Comparison of ENCODE assay signal across 11 cellular contexts in the genomic region with DNA sequence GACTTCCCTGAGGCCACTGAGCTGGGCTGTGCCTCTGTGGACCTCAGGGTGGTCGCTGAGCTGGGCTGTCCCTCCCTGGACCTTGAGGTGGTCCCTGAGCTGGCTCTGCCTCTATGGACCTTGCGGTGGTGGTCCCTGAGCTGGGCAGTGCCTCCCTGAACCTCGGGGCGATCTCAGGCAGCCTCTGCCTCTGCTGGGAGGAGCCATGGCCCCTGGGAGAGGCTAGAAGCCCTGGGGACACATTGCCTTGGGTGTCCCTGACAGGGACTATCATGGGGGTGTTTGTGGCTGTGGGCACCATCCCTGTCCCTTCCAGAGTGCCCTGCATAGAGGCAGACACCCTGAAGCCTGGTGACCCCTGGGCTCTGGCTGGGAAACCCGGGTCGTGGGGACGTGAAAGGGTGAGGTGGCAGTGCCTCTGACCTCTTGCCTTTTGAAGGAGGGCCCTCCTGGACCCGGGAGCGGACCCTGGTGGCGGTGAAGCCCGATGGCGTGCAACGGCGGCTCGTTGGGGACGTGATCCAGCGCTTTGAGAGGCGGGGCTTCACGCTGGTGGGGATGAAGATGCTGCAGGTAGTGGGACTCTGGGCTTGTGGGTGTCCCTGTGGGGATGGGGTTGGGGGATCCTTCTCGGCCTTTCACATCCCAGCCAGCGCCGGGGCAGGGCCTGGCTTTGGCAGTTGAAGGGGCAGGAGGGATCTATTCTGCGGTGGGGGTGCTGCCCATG. TPM values are rescaled to one million over a fixed set of nuclear protein-coding genes. Genes with fewer than 3 reads are reported as not detected.
DNase-seq lines count a peak whose midpoint lies in the region; ATAC-seq, FAIRE-seq and TF ChIP-seq lines count a peak whose summit lies in the region.
"Had no signal": no experiment of that assay in that cellular context is flagged by ENCODE, and none has a peak within 500 bp of the region (broad histone marks: within the 10 kb centered on the region; RNA-seq: fewer than 3 reads in every experiment).

No MANE protein-coding gene starts in this region.

- ATAC-seq in HCT116 (no peak), K562 (peak; percentile 4; the same call in 1 of the 3 replicates), natural killer cell (no peak)
- ATAC-seq: left lobe of liver had no signal

- no peak for DNase-seq in A673 (ENCODE audit: low spot score)
- no peak for DNase-seq in HCT116 (ENCODE audit: low read depth, low spot score)
- peak in 1 of 4 experiments; percentile 68 for DNase-seq in K562 (ENCODE audit: extremely low read depth in 1 of 4, low spot score in 3 of 4)
- no peak for DNase-seq in natural killer cell
- no peak for DNase-seq in DMS 273 (lab: John Stamatoyannopoulos, UW; ENCODE audit: unreplicated experiment)
- DNase-seq in uterus: no peak
- DNase-seq in stimulated activated CD4-positive, alpha-beta T cell treated with anti-CD3 and anti-CD28 coated beads, Interleukin-2, amount 100 ng/mL, for 24 hours: no peak
- DNase-seq in D341Med (ENCODE audit: low spot score): no peak
- DNase-seq: stimulated activated CD4-positive, alpha-beta T cell treated with anti-CD3 and anti-CD28 coated beads, Interleukin-15, amount 100 ng/mL, for 24 hours had no signal

- in situ Hi-C loops in K562 (cut with MboI): loop anchor here (10.0 kb wide), 1 partner anchor 276 kb away; a partner anchor contains a TSS

- RAD21 ChIA-PET in HCT116 (lab: Charles Lee; ENCODE audit: low non-redundant PET in 1 of 2, low total read pairs in 2 of 2, uncharacterized antibody in 2 of 2, unreplicated experiment in 2 of 2): no interaction called here

- TF ChIP-seq CTCF in A673 (conservative IDR thresholded peaks at IDR 0.05; ENCODE audit: low read depth, low read length) (no peak), HCT116 (IDR thresholded peaks at IDR 0.05 in 2 of 3, conservative IDR thresholded peaks at IDR 0.05 in 1 of 3; ENCODE audit: borderline replicate concordance in 1 of 3, insufficient read depth in 1 of 3, low read depth in 2 of 3, low read length in 2 of 3) (no peak), K562 (IDR thresholded peaks at IDR 0.05 in 2 of 3, conservative IDR thresholded peaks at IDR 0.05 in 1 of 3; ENCODE audit: insufficient read depth in 2 of 3, low read depth in 1 of 3, low read length in 3 of 3) (peak; percentile 16 to 36 (median 24); a peak in 2 of 6 replicates), natural killer cell (IDR thresholded peaks at IDR 0.05) (no peak), uterus (IDR thresholded peaks at IDR 0.05) (no peak)

- BruUV-seq in A673 (replicated peaks; lab: Mats Ljungman, UMichigan) (no TSS peak), HCT116 (replicated peaks; lab: Mats Ljungman, UMichigan) (no TSS peak), K562 (replicated peaks; lab: Mats Ljungman, UMichigan) (no TSS peak)

- H4K20me1 ChIP-seq in HCT116 (ENCODE audit: insufficient read depth) (no peaks in the 10 kb centered on the region), K562 (replicated peaks; ENCODE audit: control insufficient read depth, insufficient read depth, low read length) (no peaks in the 10 kb centered on the region)

- H3K4me2 ChIP-seq in HCT116 (ENCODE audit: low read length) (no peak overlapping the region), K562 (ENCODE audit: insufficient read depth, low read length) (peak overlapping the region; percentile 86)

- H3K4me3 ChIP-seq in A673 (ENCODE audit: low read depth, low read length, poor library complexity, severe bottlenecking) (no peak overlapping the region), HCT116 (replicated peaks in 1 of 2; ENCODE audit: low read depth in 1 of 2, low read length in 2 of 2) (no peak overlapping the region), K562 (peak overlapping the region; percentile 70), uterus (no peak overlapping the region)
- H3K4me3 ChIP-seq: thyroid gland had no signal

- H3K27me3 ChIP-seq in A673 (replicated peaks; ENCODE audit: insufficient read depth, low read depth, low read length, poor library complexity) (no peaks in the 10 kb centered on the region), HCT116 (ENCODE audit: insufficient read depth, low read length) (no peaks in the 10 kb centered on the region), K562 (ENCODE audit: control insufficient read depth in 2 of 2, insufficient read depth in 2 of 2, low read length in 2 of 2) (no peaks in the 10 kb centered on the region), uterus (no peaks in the 10 kb centered on the region)
- H3K27me3 ChIP-seq: thyroid gland had no signal

- H3K9me2 ChIP-seq in HCT116 (ENCODE audit: insufficient read depth): no peaks in the 10 kb centered on the region

- H3K27ac Mint-ChIP-seq in natural killer cell: peak overlapping the region in 1 of 2 donors; percentile 65

- intact Hi-C loops in A673 (cut with micrococcal nuclease; ENCODE audit: unreplicated experiment) (no loop called here), HCT116 (cut with micrococcal nuclease) (loop anchor here (10.0 kb wide), 1 partner anchor 96 kb away; no protein-coding TSS in a partner anchor), K562 (cut with micrococcal nuclease) (loop anchor here (5.0 to 10.0 kb wide), 3 partner anchors 86 to 284 kb away; a partner anchor contains a TSS), natural killer cell (cut with micrococcal nuclease) (no loop called here), uterus (cut with DNase I; ENCODE audit: low total_unique reads) (no loop called here)

- peaks cover 21% of the 10 kb centered on the region for H3K36me3 ChIP-seq in A673 (ENCODE audit: insufficient read depth, low read length, poor library complexity, severe bottlenecking)
- no peaks in the 10 kb centered on the region for H3K36me3 ChIP-seq in HCT116 (ENCODE audit: control insufficient read depth in 1 of 2, insufficient read depth in 2 of 2, low read length in 2 of 2)
- peaks cover 24% of the 10 kb centered on the region for H3K36me3 ChIP-seq in K562 (ENCODE audit: control insufficient read depth, insufficient read depth, low read length)
- H3K36me3 ChIP-seq in uterus: no peaks in the 10 kb centered on the region
- H3K36me3 ChIP-seq: thyroid gland had no signal

- TF ChIP-seq EP300 in K562 (IDR thresholded peaks at IDR 0.05; ENCODE audit: low read length): no peak

- H3K4me1 ChIP-seq in A673 (ENCODE audit: insufficient read depth, low read length, poor library complexity, severe bottlenecking) (peaks cover 17% of the 10 kb centered on the region), HCT116 (ENCODE audit: control insufficient read depth in 1 of 2, insufficient read depth in 2 of 2, low read length in 2 of 2) (peaks cover 3 to 22% of the 10 kb centered on the region in 2 experiments; a peak in 2 of 4 replicates), K562 (replicated peaks in 1 of 2; ENCODE audit: control insufficient read depth in 2 of 2, insufficient read depth in 2 of 2, low read length in 2 of 2) (peaks cover 29 to 66% of the 10 kb centered on the region in 2 experiments), uterus (peaks cover 2% of the 10 kb centered on the region in 2 donors)

- peaks cover 16 to 27% of the 10 kb centered on the region in 2 donors for H3K4me1 Mint-ChIP-seq in natural killer cell

- H3K9ac ChIP-seq in HCT116 (ENCODE audit: low read length): no peak overlapping the region
- peak overlapping the region; percentile 60 to 95 for H3K9ac ChIP-seq in K562 (ENCODE audit: insufficient read depth in 1 of 2, low read depth in 2 of 2, low read length in 2 of 2)

- H3K9me1 ChIP-seq in K562 (ENCODE audit: control insufficient read depth, insufficient read depth, low read length): no peaks in the 10 kb centered on the region

- no peaks in the 10 kb centered on the region for H3K36me3 Mint-ChIP-seq in natural killer cell

- H2AFZ ChIP-seq in HCT116 (ENCODE audit: low read depth, low read length, poor library complexity, severe bottlenecking): no peak overlapping the region
- H2AFZ ChIP-seq in K562 (ENCODE audit: low read depth, low read length): no peak overlapping the region

- TF ChIP-seq RAD21 in HCT116 (IDR thresholded peaks at IDR 0.05; ENCODE audit: low read depth): no peak
- TF ChIP-seq RAD21 in K562 (CRISPR knock-in tag; conservative IDR thresholded peaks at IDR 0.05 in 1 of 2, IDR thresholded peaks at IDR 0.05 in 1 of 2): no peak

- no peak for TF ChIP-seq POLR2A in HCT116 (IDR thresholded peaks at IDR 0.05; ENCODE audit: borderline replicate concordance, extremely low read depth, insufficient read depth, insufficient read length)
- peak; percentile 24; the same call in 1 of the 2 replicates for TF ChIP-seq POLR2A in K562 (conservative IDR thresholded peaks at IDR 0.05)
- no peak for TF ChIP-seq POLR2A in uterus (IDR thresholded peaks at IDR 0.05)

- POLR2A ChIA-PET in A673 (lab: Charles Lee; ENCODE audit: low non-redundant PET) (no interaction called here), HCT116 (lab: Charles Lee) (no interaction called here), K562 (lab: Yijun Ruan, JAX) (interaction anchor here (0.5 to 1.5 kb wide), 5 partner anchors 10 to 97 kb away, joined by 3 to 5 read pairs (median 4); a partner anchor contains a TSS)

- no peaks in the 10 kb centered on the region for H3K27me3 Mint-ChIP-seq in natural killer cell (ENCODE audit: low read depth in 2 of 2)

- peak overlapping the region; percentile 74 for H3K4me3 Mint-ChIP-seq in natural killer cell

- FAIRE-seq in K562 (lab: Jason Lieb, UNC): peak; percentile 60

- no peaks in the 10 kb centered on the region for H3K79me2 ChIP-seq in HCT116 (ENCODE audit: insufficient read depth, low read length)
- H3K79me2 ChIP-seq in K562 (ENCODE audit: control insufficient read depth, insufficient read depth, low read length): peaks cover 65% of the 10 kb centered on the region

- WGBS in K562 (ENCODE audit: insufficient coverage, low coverage, missing lambda C conversion rate): 42% methylated on average over 22 of the region's 23 CpGs

- peak overlapping the region; percentile 43 for H3K27ac ChIP-seq in A673 (ENCODE audit: low read depth, low read length, poor library complexity, severe bottlenecking)
- H3K27ac ChIP-seq in HCT116 (ENCODE audit: low read depth, low read length): peak overlapping the region; percentile 58; the same call in 1 of the 2 replicates
- H3K27ac ChIP-seq in K562 (ENCODE audit: extremely low read depth, low read depth, low read length): peak overlapping the region; percentile 79
- H3K27ac ChIP-seq in uterus: peak overlapping the region in 1 of 2 donors; percentile 91

- H3K9me3 ChIP-seq in A673 (ENCODE audit: low read depth, low read length, poor library complexity, severe bottlenecking) (no peaks in the 10 kb centered on the region), HCT116 (ENCODE audit: control insufficient read depth in 1 of 2, insufficient read depth in 1 of 2, low read depth in 1 of 2, low read length in 2 of 2) (no peaks in the 10 kb centered on the region), K562 (replicated peaks; ENCODE audit: control insufficient read depth, insufficient read depth, low read depth, low read length) (no peaks in the 10 kb centered on the region), uterus (no peaks in the 10 kb centered on the region)
- H3K9me3 ChIP-seq: thyroid gland had no signal

- H3K9me3 Mint-ChIP-seq in natural killer cell: no peaks in the 10 kb centered on the region

- CTCF ChIA-PET in A673 (lab: Charles Lee) (no interaction called here), HCT116 (lab: Charles Lee) (no interaction called here), K562 (lab: Yijun Ruan, JAX; ENCODE audit: low intra/inter-chr PET ratio) (interaction anchor here (0.6 to 0.7 kb wide), 2 partner anchors 28 to 265 kb away, joined by 3 read pairs; no protein-coding TSS in a partner anchor)

RNA-seq across cellular contexts. Expression of a gene that starts 1.7 kb away (rescaled TPM):
- total RNA-seq in A673 (2021) (261 and 321 TPM in 2 replicates), HCT116 (2021; ENCODE audit: unreplicated experiment) (68.2 TPM), K562 (2014; rRNA removed) (211 and 255 TPM in 2 replicates), K562 (2014; rRNA removed; fragmentation: Illumina TruSeq; extraction: Trizol) (50.2 and 61.5 TPM in 2 replicates), K562 (2015; rRNA removed; fragmentation: Illumina TruSeq; extraction: Trizol) (145 and 151 TPM in 2 replicates), K562 (2021) (189 and 206 TPM in 2 replicates), natural killer cell (10 to 100 TPM; 10.7 to 27.4 (median 25.4) TPM), uterus (10 to 100 TPM; 37.3 to 77.6 (median 62.2) TPM)
- polyA plus RNA-seq in HCT116 (2012): 84.8 and 86.0 TPM in 2 replicates
- total RNA-seq in K562 (2011; cell fraction: chromatin; rRNA removed; ENCODE audit: low replicate concordance): 39.0 and 108 TPM in 2 replicates
- total RNA-seq in K562 (2011; cell fraction: nucleolus; rRNA removed): 83.4 and 88.0 TPM in 2 replicates
- 67.1 and 101 TPM in 2 replicates for total RNA-seq in K562 (2011; cell fraction: nucleoplasm; rRNA removed)
- polyA plus RNA-seq in K562 (2011; rRNA removed) (139 and 160 TPM in 2 replicates), K562 (2014; fragmentation: Illumina TruSeq; extraction: Trizol) (135 and 223 TPM in 2 replicates), K562 (2014; fragmentation: Nextera tagmentation; extraction: Ambion mirVana) (10 to 100 TPM; 15.4 to 17.5 TPM), K562 (2014; rRNA removed) (264 and 339 TPM in 2 replicates)
- polyA plus RNA-seq in K562 (2011; cell fraction: cytosol; rRNA removed): 277 and 663 TPM in 2 replicates
- polyA plus RNA-seq in K562 (2011; cell fraction: nucleus; rRNA removed): 165 and 221 TPM in 2 replicates
- polyA plus RNA-seq in K562 (2012): 211 and 279 TPM in 2 replicates
- 23.2 and 37.8 TPM in 2 replicates for polyA minus RNA-seq in K562 (2011; rRNA and poly(A)+ RNA removed)
- polyA minus RNA-seq in K562 (2011; cell fraction: cytosol; rRNA and poly(A)+ RNA removed): 60.9 and 70.8 TPM in 2 replicates
- polyA minus RNA-seq in K562 (2011; cell fraction: nucleus; rRNA and poly(A)+ RNA removed): 32.2 and 35.7 TPM in 2 replicates

RNA-seq across cellular contexts. Expression of a gene that starts 3.0 kb away (rescaled TPM):
- total RNA-seq in A673 (2021): 27.5 and 28.7 TPM in 2 replicates
- total RNA-seq in HCT116 (2021; ENCODE audit: unreplicated experiment): 17.1 TPM
- polyA plus RNA-seq in HCT116 (2012): 13.6 and 15.8 TPM in 2 replicates
- 27.0 and 84.4 TPM in 2 replicates for total RNA-seq in K562 (2011; cell fraction: chromatin; rRNA removed; ENCODE audit: low replicate concordance)
- total RNA-seq in K562 (2011; cell fraction: nucleolus; rRNA removed): 49.9 and 50.8 TPM in 2 replicates
- total RNA-seq in K562 (2011; cell fraction: nucleoplasm; rRNA removed): 40.5 and 41.6 TPM in 2 replicates
- total RNA-seq in K562 (2014; rRNA removed): 16.8 and 18.4 TPM in 2 replicates
- 3.2 and 5.6 TPM in 2 replicates for total RNA-seq in K562 (2014; rRNA removed; fragmentation: Illumina TruSeq; extraction: Trizol)
- total RNA-seq in K562 (2015; rRNA removed; fragmentation: Illumina TruSeq; extraction: Trizol): 10.3 and 10.6 TPM in 2 replicates
- total RNA-seq in K562 (2021): 22.9 and 23.1 TPM in 2 replicates
- polyA plus RNA-seq in K562 (2011; rRNA removed): 13.9 and 21.6 TPM in 2 replicates
- 22.5 and 45.9 TPM in 2 replicates for polyA plus RNA-seq in K562 (2011; cell fraction: cytosol; rRNA removed)
- 71.0 and 103 TPM in 2 replicates for polyA plus RNA-seq in K562 (2011; cell fraction: nucleus; rRNA removed)
- 18.3 and 22.5 TPM in 2 replicates for polyA plus RNA-seq in K562 (2012)
- 6.9 and 13.4 TPM in 2 replicates for polyA plus RNA-seq in K562 (2014; fragmentation: Illumina TruSeq; extraction: Trizol)
- 1 to 10 TPM; 1.0 to 2.1 TPM for polyA plus RNA-seq in K562 (2014; fragmentation: Nextera tagmentation; extraction: Ambion mirVana)
- 31.9 and 33.1 TPM in 2 replicates for polyA plus RNA-seq in K562 (2014; rRNA removed)
- polyA minus RNA-seq in K562 (2011; rRNA and poly(A)+ RNA removed): 1.9 and 3.6 TPM in 2 replicates
- 7.8 and 10.6 TPM in 2 replicates for polyA minus RNA-seq in K562 (2011; cell fraction: cytosol; rRNA and poly(A)+ RNA removed)
- polyA minus RNA-seq in K562 (2011; cell fraction: nucleus; rRNA and poly(A)+ RNA removed): 10.1 and 11.2 TPM in 2 replicates
- 10 to 100 TPM in 2 of 3 donors, 1 to 10 TPM in 1; 9.5 to 13.0 (median 12.9) TPM for total RNA-seq in natural killer cell
- 100 to 1,000 TPM in 1 of 4 donors, 10 to 100 TPM in 3; 10.6 to 106 (median 31.9) TPM for total RNA-seq in uterus

RNA-seq across cellular contexts. Expression of a gene that starts 16.9 kb away (rescaled TPM):
- total RNA-seq in A673 (2021) (38.7 and 47.1 TPM in 2 replicates), HCT116 (2021; ENCODE audit: unreplicated experiment) (35.4 TPM), K562 (2014; rRNA removed) (43.4 and 66.6 TPM in 2 replicates), K562 (2014; rRNA removed; fragmentation: Illumina TruSeq; extraction: Trizol) (3.8 and 8.9 TPM in 2 replicates), K562 (2015; rRNA removed; fragmentation: Illumina TruSeq; extraction: Trizol) (35.9 and 39.3 TPM in 2 replicates), K562 (2021) (49.8 and 50.2 TPM in 2 replicates), natural killer cell (10 to 100 TPM; 48.0 to 66.7 (median 54.2) TPM), uterus (10 to 100 TPM; 10.6 to 36.2 (median 12.8) TPM)
- polyA plus RNA-seq in HCT116 (2012): 37.4 and 48.1 TPM in 2 replicates
- total RNA-seq in K562 (2011; cell fraction: chromatin; rRNA removed; ENCODE audit: low replicate concordance): 56.2 and 231 TPM in 2 replicates
- total RNA-seq in K562 (2011; cell fraction: nucleolus; rRNA removed): 229 and 238 TPM in 2 replicates
- total RNA-seq in K562 (2011; cell fraction: nucleoplasm; rRNA removed): 112 and 118 TPM in 2 replicates
- polyA plus RNA-seq in K562 (2011; rRNA removed) (41.7 and 73.2 TPM in 2 replicates), K562 (2014; fragmentation: Illumina TruSeq; extraction: Trizol) (20.0 and 53.1 TPM in 2 replicates), K562 (2014; fragmentation: Nextera tagmentation; extraction: Ambion mirVana) (1 to 10 TPM in 1 of 2 experiments, under 1 TPM in 1; 0.45 to 1.3 TPM), K562 (2014; rRNA removed) (46.2 and 50.1 TPM in 2 replicates)
- polyA plus RNA-seq in K562 (2011; cell fraction: cytosol; rRNA removed): 113 and 177 TPM in 2 replicates
- polyA plus RNA-seq in K562 (2011; cell fraction: nucleus; rRNA removed): 157 and 271 TPM in 2 replicates
- 62.5 and 85.8 TPM in 2 replicates for polyA plus RNA-seq in K562 (2012)
- polyA minus RNA-seq in K562 (2011; rRNA and poly(A)+ RNA removed): 25.0 and 47.0 TPM in 2 replicates
- polyA minus RNA-seq in K562 (2011; cell fraction: cytosol; rRNA and poly(A)+ RNA removed): 43.0 and 54.1 TPM in 2 replicates
- 40.1 and 42.9 TPM in 2 replicates for polyA minus RNA-seq in K562 (2011; cell fraction: nucleus; rRNA and poly(A)+ RNA removed)

RNA-seq across cellular contexts. Expression of a gene that starts 26.7 kb away (rescaled TPM):
- total RNA-seq in A673 (2021) (44.8 and 44.9 TPM in 2 replicates), HCT116 (2021; ENCODE audit: unreplicated experiment) (12.8 TPM), K562 (2014; rRNA removed) (6.5 and 7.2 TPM in 2 replicates), K562 (2014; rRNA removed; fragmentation: Illumina TruSeq; extraction: Trizol) (2.6 and 4.3 TPM in 2 replicates), K562 (2015; rRNA removed; fragmentation: Illumina TruSeq; extraction: Trizol) (5.3 and 5.9 TPM in 2 replicates), K562 (2021) (10.5 and 13.1 TPM in 2 replicates), natural killer cell (10 to 100 TPM; 51.0 to 61.2 (median 55.3) TPM), uterus (10 to 100 TPM; 10.5 to 75.0 (median 49.4) TPM)
- 8.8 and 9.8 TPM in 2 replicates for polyA plus RNA-seq in HCT116 (2012)
- total RNA-seq in K562 (2011; cell fraction: chromatin; rRNA removed; ENCODE audit: low replicate concordance): 31.6 and 47.9 TPM in 2 replicates
- 20.2 and 23.6 TPM in 2 replicates for total RNA-seq in K562 (2011; cell fraction: nucleolus; rRNA removed)
- 13.9 and 17.7 TPM in 2 replicates for total RNA-seq in K562 (2011; cell fraction: nucleoplasm; rRNA removed)
- polyA plus RNA-seq in K562 (2011; rRNA removed) (2.7 and 3.1 TPM in 2 replicates), K562 (2014; fragmentation: Illumina TruSeq; extraction: Trizol) (4.3 and 7.0 TPM in 2 replicates), K562 (2014; fragmentation: Nextera tagmentation; extraction: Ambion mirVana) (under 1 TPM; 0.46 TPM), K562 (2014; rRNA removed) (5.2 and 10.7 TPM in 2 replicates)
- polyA plus RNA-seq in K562 (2011; cell fraction: cytosol; rRNA removed): 2.2 and 3.4 TPM in 2 replicates
- 8.8 and 12.6 TPM in 2 replicates for polyA plus RNA-seq in K562 (2011; cell fraction: nucleus; rRNA removed)
- polyA plus RNA-seq in K562 (2012): 8.4 and 12.7 TPM in 2 replicates
- 1.9 and 2.8 TPM in 2 replicates for polyA minus RNA-seq in K562 (2011; rRNA and poly(A)+ RNA removed)
- 4.1 and 5.0 TPM in 2 replicates for polyA minus RNA-seq in K562 (2011; cell fraction: cytosol; rRNA and poly(A)+ RNA removed)
- polyA minus RNA-seq in K562 (2011; cell fraction: nucleus; rRNA and poly(A)+ RNA removed): 3.8 and 4.4 TPM in 2 replicates

RNA-seq across cellular contexts. Expression of a gene that starts 28.4 kb away (rescaled TPM):
- total RNA-seq in A673 (2021): 150 and 157 TPM in 2 replicates
- 61.4 TPM for total RNA-seq in HCT116 (2021; ENCODE audit: unreplicated experiment)
- polyA plus RNA-seq in HCT116 (2012): 68.8 and 76.4 TPM in 2 replicates
- 23.4 and 64.3 TPM in 2 replicates for total RNA-seq in K562 (2011; cell fraction: chromatin; rRNA removed; ENCODE audit: low replicate concordance)
- total RNA-seq in K562 (2011; cell fraction: nucleolus; rRNA removed): 75.9 and 80.4 TPM in 2 replicates
- 40.5 and 50.3 TPM in 2 replicates for total RNA-seq in K562 (2011; cell fraction: nucleoplasm; rRNA removed)
- total RNA-seq in K562 (2014; rRNA removed): 323 and 344 TPM in 2 replicates
- total RNA-seq in K562 (2014; rRNA removed; fragmentation: Illumina TruSeq; extraction: Trizol): 54.8 and 63.1 TPM in 2 replicates
- total RNA-seq in K562 (2015; rRNA removed; fragmentation: Illumina TruSeq; extraction: Trizol): 157 and 167 TPM in 2 replicates
- 175 and 183 TPM in 2 replicates for total RNA-seq in K562 (2021)
- polyA plus RNA-seq in K562 (2011; rRNA removed): 152 and 181 TPM in 2 replicates
- polyA plus RNA-seq in K562 (2011; cell fraction: cytosol; rRNA removed): 215 and 452 TPM in 2 replicates
- 114 and 165 TPM in 2 replicates for polyA plus RNA-seq in K562 (2011; cell fraction: nucleus; rRNA removed)
- 108 and 172 TPM in 2 replicates for polyA plus RNA-seq in K562 (2012)
- polyA plus RNA-seq in K562 (2014; fragmentation: Illumina TruSeq; extraction: Trizol): 219 and 232 TPM in 2 replicates
- 10 to 100 TPM in 1 of 2 experiments, 1 to 10 TPM in 1; 2.5 to 22.9 TPM for polyA plus RNA-seq in K562 (2014; fragmentation: Nextera tagmentation; extraction: Ambion mirVana)
- polyA plus RNA-seq in K562 (2014; rRNA removed): 306 and 314 TPM in 2 replicates
- polyA minus RNA-seq in K562 (2011; rRNA and poly(A)+ RNA removed): 49.7 and 74.3 TPM in 2 replicates
- polyA minus RNA-seq in K562 (2011; cell fraction: cytosol; rRNA and poly(A)+ RNA removed): 48.1 and 65.9 TPM in 2 replicates
- polyA minus RNA-seq in K562 (2011; cell fraction: nucleus; rRNA and poly(A)+ RNA removed): 23.4 and 31.5 TPM in 2 replicates
- 10 to 100 TPM; 33.9 to 38.9 (median 37.5) TPM for total RNA-seq in natural killer cell
- total RNA-seq in uterus: 10 to 100 TPM; 32.4 to 97.3 (median 50.1) TPM

Comparison
In these comparisons a context has a peak if more than half of its experiments do, and no peak if none do; other contexts are left out.
1. CTCF ChIP-seq: peak in K562 (3 of 3); none in A673 (single experiment), HCT116 (0 of 3), natural killer cell (single experiment) and uterus (0 of 4).
2. intact Hi-C loops: an anchor here in HCT116 (10.0 kb wide) and K562 (5.0 to 10.0 kb wide); none called in A673, natural killer cell and uterus.